Comparison of ENCODE assay signal across 8 cellular contexts in genomic region chr1:227542153-227543120, GRCh38. TPM values are rescaled to one million over a fixed set of nuclear protein-coding genes. Genes with fewer than 3 reads are reported as not detected.
DNase-seq lines count a peak whose midpoint lies in the region; ATAC-seq, FAIRE-seq and TF ChIP-seq lines count a peak whose summit lies in the region.

No MANE protein-coding gene starts in this region.

- no peaks in the 10 kb centered on the region for H3K36me3 ChIP-seq in subcutaneous abdominal adipose tissue (ENCODE audit: control insufficient read depth in 5 of 5, insufficient read depth in 5 of 5, low read length in 5 of 5)

- H3K9me3 ChIP-seq in subcutaneous abdominal adipose tissue (ENCODE audit: control insufficient read depth in 5 of 5, low read length in 5 of 5), result peaks cover 0 to 4% (median 0%) of the 10 kb centered on the region in 5 donors

- H3K27me3 ChIP-seq in subcutaneous abdominal adipose tissue (ENCODE audit: control insufficient read depth in 5 of 5, insufficient read depth in 4 of 5, low read length in 5 of 5), result no peaks in the 10 kb centered on the region

- H3K4me1 ChIP-seq in subcutaneous abdominal adipose tissue (ENCODE audit: control insufficient read depth in 5 of 5, insufficient read depth in 5 of 5, low read length in 5 of 5), result peaks cover 0 to 19% (median 15%) of the 10 kb centered on the region in 5 donors

- H3K4me3 ChIP-seq in subcutaneous abdominal adipose tissue (ENCODE audit: low read depth in 1 of 5, low read length in 5 of 5), result peak overlapping the region; percentile 50 to 80 (median 74)

- no peak for FAIRE-seq in D721Med (lab: Jason Lieb, UNC)

- no peak overlapping the region for H3K27ac ChIP-seq in subcutaneous abdominal adipose tissue (ENCODE audit: low read depth, low read length)

- DNase-seq in D721Med (ENCODE audit: insufficient read length, low spot score), result peak; percentile 81
- DNase-seq in HUDEP-2 (lab: John Stamatoyannopoulos, UW; ENCODE audit: unreplicated experiment in 76 of 76), result peak in 73 of 76 experiments; percentile 33 to 91 (median 76)
- peak; percentile 75 for DNase-seq in RPMI7951 (ENCODE audit: low read depth)
- peak; percentile 72 to 88 (median 80) for DNase-seq in activated naive CD4-positive, alpha-beta T cell (lab: John Stamatoyannopoulos, UW)
- peak; percentile 89 for DNase-seq in germinal center (ENCODE audit: low spot score)
- peak; percentile 24 for DNase-seq in non-pigmented ciliary epithelial cell (ENCODE audit: low read depth)

- peak overlapping the region in 4 of 5 donors; percentile 72 to 91 (median 78) for H3K9ac ChIP-seq in subcutaneous abdominal adipose tissue (ENCODE audit: low read length in 5 of 5)

- TF ChIP-seq CTCF in D721Med (IDR thresholded peaks at IDR 0.05; ENCODE audit: insufficient read depth, missing control alignments), result peak; percentile 91

- ATAC-seq in GM21381 (IDR thresholded peaks at IDR 0.05; ENCODE audit: unreplicated experiment), result peak; percentile 94

RNA-seq across cellular contexts. Expression of gene ZNF678, which starts 20.9 kb away (rescaled TPM):
- total RNA-seq in RPMI7951 (2014; rRNA removed; shearing (Covaris generic)), result 8.0 and 11.2 TPM in 2 replicates

Comparison
In these comparisons a context has a peak if more than half of its experiments do, and no peak if none do; other contexts are left out.
1. DNase-seq: peak in every context shown above with its lines; median percentile 89 in germinal center; 81 in D721Med; 80 in activated naive CD4-positive, alpha-beta T cell; 76 in HUDEP-2; 75 in RPMI7951; 24 in non-pigmented ciliary epithelial cell.